12 cellular contexts compared by ENCODE assay signal in genomic region chr2:232863996-232864395, GRCh38.
DNase-seq lines count a peak whose midpoint lies in the region; ATAC-seq and TF ChIP-seq lines count a peak whose summit lies in the region.
"Had no signal": no experiment of that assay in that cellular context is flagged by ENCODE, and none has a peak within 500 bp of the region (broad histone marks: within the 10 kb centered on the region; RNA-seq: fewer than 3 reads in every experiment).

No MANE protein-coding gene starts in this region.

- H3K27ac ChIP-seq in HEK293 (ENCODE audit: extremely low read depth, low read depth, low read length) (no peak overlapping the region), epithelial cell of prostate (peak overlapping the region; percentile 8)
- H3K27ac ChIP-seq: BLaER1 treated with 17β-estradiol and CSF1 and Interleukin-3, amounts not matched to agents 10 nM and 100 nM; GM23248; HL-60 had no signal

- DNase-seq in activated CD8-positive, alpha-beta memory T cell treated with anti-CD3 and anti-CD28 coated beads, Interleukin-2, amount 50 U/mL, for 48 hours: peak; percentile 26
- DNase-seq in activated CD8-positive, alpha-beta memory T cell treated with anti-CD3 and anti-CD28 coated beads, Interleukin-2, amount 50 U/mL, for 4 hours: no peak
- no peak for DNase-seq in epithelial cell of prostate (ENCODE audit: low read depth, low spot score)
- DNase-seq in glomerular visceral epithelial cell (ENCODE audit: extremely low spot score): no peak
- no peak for DNase-seq in stimulated activated naive CD8-positive, alpha-beta T cell treated with anti-CD3 and anti-CD28 coated beads, Interleukin-15, Interleukin-2, amounts not matched to agents 100 U/mL and 50 U/mL, for 24 hours
- DNase-seq: Caco-2, GM23248 had no signal

- CTCF ChIA-PET in HEK293 (lab: Yijun Ruan, JAX): interaction anchor here (0.6 kb wide), 1 partner anchor 49 kb away, joined by 3 read pairs; no protein-coding TSS in a partner anchor

- H3K4me3 ChIP-seq in HEK293 (ENCODE audit: low read depth, low read length): no peak overlapping the region
- H3K4me3 ChIP-seq: BLaER1 treated with 17β-estradiol and CSF1 and Interleukin-3, amounts not matched to agents 10 nM and 100 nM; GM23248; HAP-1 had no signal

- no peaks in the 10 kb centered on the region for H3K4me1 ChIP-seq in HEK293 (ENCODE audit: control insufficient read depth, insufficient read depth, low read length)
- H3K4me1 ChIP-seq: BLaER1 treated with 17β-estradiol and CSF1 and Interleukin-3, amounts not matched to agents 10 nM and 100 nM; HAP-1 had no signal

- TF ChIP-seq CTCF in HEK293 (tag by site-specific recombination; IDR thresholded peaks at IDR 0.05): no peak

- POLR2A ChIA-PET in HEK293 (lab: Yijun Ruan, JAX): no interaction called here

- no peaks in the 10 kb centered on the region for H3K9me3 ChIP-seq in HEK293 (ENCODE audit: control insufficient read depth, insufficient read depth, low read depth, low read length)
- H3K9me3 ChIP-seq: BLaER1 treated with 17β-estradiol and CSF1 and Interleukin-3, amounts not matched to agents 10 nM and 100 nM; Caco-2; HAP-1 had no signal

- H3K36me3 ChIP-seq in HEK293 (ENCODE audit: control insufficient read depth in 2 of 2, insufficient read depth in 1 of 2, low read length in 2 of 2): peaks cover 4 to 32% of the 10 kb centered on the region in 2 experiments; a peak in 2 of 3 replicates

- no peak for ATAC-seq in SK-N-SH treated with all-trans-retinoic acid at 6 μM for 48 hours
- no peak for ATAC-seq in stimulated activated naive CD8-positive, alpha-beta T cell treated with anti-CD3 and anti-CD28 coated beads, Interleukin-15, Interleukin-2, amounts not matched to agents 100 U/mL and 50 U/mL, for 24 hours

TF ChIP-seq in HEK293, 187 proteins besides CTCF, POLR2A, EP300 and RAD21:
- TF ChIP-seq ZBTB11 (tag by site-specific recombination; conservative IDR thresholded peaks at IDR 0.05; ENCODE audit: low read depth) (no peak), MYNN (tag by site-specific recombination; IDR thresholded peaks at IDR 0.05; ENCODE audit: borderline replicate concordance) (peak; percentile 37; the same call in 1 of the 2 replicates)
- TF ChIP-seq, protein P1, sequence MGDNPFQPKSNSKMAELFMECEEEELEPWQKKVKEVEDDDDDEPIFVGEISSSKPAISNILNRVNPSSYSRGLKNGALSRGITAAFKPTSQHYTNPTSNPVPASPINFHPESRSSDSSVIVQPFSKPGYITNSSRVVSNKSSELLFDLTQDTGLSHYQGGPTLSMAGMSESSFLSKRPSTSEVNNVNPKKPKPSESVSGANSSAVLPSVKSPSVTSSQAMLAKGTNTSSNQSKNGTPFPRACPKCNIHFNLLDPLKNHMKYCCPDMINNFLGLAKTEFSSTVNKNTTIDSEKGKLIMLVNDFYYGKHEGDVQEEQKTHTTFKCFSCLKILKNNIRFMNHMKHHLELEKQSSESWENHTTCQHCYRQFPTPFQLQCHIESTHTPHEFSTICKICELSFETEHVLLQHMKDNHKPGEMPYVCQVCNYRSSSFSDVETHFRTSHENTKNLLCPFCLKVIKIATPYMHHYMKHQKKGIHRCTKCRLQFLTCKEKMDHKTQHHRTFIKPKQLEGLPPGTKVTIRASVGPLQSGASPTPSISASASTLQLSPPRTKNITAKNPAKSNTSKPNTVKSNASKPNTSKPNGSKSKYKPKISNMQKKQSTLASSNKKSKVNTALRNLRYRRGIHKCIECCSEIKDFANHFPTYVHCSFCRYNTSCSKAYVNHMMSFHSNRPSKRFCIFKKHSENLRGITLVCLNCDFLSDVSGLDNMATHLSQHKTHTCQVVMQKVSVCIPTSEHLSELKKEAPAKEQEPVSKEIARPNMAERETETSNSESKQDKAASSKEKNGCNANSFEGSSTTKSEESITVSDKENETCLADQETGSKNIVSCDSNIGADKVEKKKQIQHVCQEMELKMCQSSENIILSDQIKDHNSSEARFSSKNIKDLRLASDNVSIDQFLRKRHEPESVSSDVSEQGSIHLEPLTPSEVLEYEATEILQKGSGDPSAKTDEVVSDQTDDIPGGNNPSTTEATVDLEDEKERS (tag by site-specific recombination; IDR thresholded peaks at IDR 0.05): no peak

TF ChIP-seq in SK-N-SH treated with all-trans-retinoic acid at 6 μM for 48 hours, 23 proteins besides CTCF, POLR2A, EP300 and RAD21:
- TF ChIP-seq, protein P2, sequence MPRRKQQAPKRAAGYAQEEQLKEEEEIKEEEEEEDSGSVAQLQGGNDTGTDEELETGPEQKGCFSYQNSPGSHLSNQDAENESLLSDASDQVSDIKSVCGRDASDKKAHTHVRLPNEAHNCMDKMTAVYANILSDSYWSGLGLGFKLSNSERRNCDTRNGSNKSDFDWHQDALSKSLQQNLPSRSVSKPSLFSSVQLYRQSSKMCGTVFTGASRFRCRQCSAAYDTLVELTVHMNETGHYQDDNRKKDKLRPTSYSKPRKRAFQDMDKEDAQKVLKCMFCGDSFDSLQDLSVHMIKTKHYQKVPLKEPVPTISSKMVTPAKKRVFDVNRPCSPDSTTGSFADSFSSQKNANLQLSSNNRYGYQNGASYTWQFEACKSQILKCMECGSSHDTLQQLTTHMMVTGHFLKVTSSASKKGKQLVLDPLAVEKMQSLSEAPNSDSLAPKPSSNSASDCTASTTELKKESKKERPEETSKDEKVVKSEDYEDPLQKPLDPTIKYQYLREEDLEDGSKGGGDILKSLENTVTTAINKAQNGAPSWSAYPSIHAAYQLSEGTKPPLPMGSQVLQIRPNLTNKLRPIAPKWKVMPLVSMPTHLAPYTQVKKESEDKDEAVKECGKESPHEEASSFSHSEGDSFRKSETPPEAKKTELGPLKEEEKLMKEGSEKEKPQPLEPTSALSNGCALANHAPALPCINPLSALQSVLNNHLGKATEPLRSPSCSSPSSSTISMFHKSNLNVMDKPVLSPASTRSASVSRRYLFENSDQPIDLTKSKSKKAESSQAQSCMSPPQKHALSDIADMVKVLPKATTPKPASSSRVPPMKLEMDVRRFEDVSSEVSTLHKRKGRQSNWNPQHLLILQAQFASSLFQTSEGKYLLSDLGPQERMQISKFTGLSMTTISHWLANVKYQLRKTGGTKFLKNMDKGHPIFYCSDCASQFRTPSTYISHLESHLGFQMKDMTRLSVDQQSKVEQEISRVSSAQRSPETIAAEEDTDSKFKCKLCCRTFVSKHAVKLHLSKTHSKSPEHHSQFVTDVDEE (CRISPR knock-in tag; IDR thresholded peaks at IDR 0.05): no peak
- TF ChIP-seq GLIS3 (CRISPR knock-in tag; IDR thresholded peaks at IDR 0.05) (no peak), ZNF565 (CRISPR knock-in tag; conservative IDR thresholded peaks at IDR 0.05; ENCODE audit: low read depth) (no peak), SNAI2 (CRISPR knock-in tag; IDR thresholded peaks at IDR 0.05) (no peak), CSDC2 (CRISPR knock-in tag; IDR thresholded peaks at IDR 0.05) (no peak), ZNF70 (CRISPR knock-in tag; IDR thresholded peaks at IDR 0.05) (no peak), ISL1 (CRISPR knock-in tag; IDR thresholded peaks at IDR 0.05) (no peak)
- TF ChIP-seq, protein P3, sequence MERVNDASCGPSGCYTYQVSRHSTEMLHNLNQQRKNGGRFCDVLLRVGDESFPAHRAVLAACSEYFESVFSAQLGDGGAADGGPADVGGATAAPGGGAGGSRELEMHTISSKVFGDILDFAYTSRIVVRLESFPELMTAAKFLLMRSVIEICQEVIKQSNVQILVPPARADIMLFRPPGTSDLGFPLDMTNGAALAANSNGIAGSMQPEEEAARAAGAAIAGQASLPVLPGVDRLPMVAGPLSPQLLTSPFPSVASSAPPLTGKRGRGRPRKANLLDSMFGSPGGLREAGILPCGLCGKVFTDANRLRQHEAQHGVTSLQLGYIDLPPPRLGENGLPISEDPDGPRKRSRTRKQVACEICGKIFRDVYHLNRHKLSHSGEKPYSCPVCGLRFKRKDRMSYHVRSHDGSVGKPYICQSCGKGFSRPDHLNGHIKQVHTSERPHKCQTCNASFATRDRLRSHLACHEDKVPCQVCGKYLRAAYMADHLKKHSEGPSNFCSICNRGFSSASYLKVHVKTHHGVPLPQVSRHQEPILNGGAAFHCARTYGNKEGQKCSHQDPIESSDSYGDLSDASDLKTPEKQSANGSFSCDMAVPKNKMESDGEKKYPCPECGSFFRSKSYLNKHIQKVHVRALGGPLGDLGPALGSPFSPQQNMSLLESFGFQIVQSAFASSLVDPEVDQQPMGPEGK (CRISPR knock-in tag; IDR thresholded peaks at IDR 0.05; ENCODE audit: borderline replicate concordance): no peak
